ENCODE assay signal across 1 cellular context in the genomic region with DNA sequence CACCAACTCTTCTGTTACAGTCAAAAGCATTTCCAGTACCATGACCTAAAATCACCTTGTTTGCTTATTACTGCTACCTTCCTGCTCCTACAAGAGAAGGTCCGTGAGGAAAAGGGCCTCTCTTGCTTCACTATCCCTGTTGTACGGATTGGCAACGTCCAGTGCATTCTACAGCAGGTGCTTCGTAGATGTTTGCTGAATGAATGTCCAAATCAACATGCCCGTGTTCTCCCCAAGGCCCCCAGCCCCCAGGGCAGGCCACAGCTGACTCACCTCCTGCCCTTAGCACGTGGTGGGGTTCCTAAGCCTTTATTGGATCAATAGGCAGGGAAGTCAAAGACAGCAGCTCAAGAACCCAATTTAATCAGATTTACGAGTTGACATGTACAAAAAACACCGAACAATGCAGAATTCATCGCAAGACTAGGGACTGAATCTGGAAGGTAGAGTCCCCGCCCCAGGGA.
TF ChIP-seq lines count a peak whose summit lies in the region.

No MANE protein-coding gene starts in this region.

TF ChIP-seq in HepG2, 621 proteins besides CTCF, POLR2A, EP300 and RAD21 (continues in another document):
- TF ChIP-seq BHLHE40 (IDR thresholded peaks at IDR 0.05; ENCODE audit: low read length) (peak; percentile 41; the same call in 1 of the 2 replicates), RARA (CRISPR knock-in tag; IDR thresholded peaks at IDR 0.05) (no peak), SOX5 (CRISPR knock-in tag; IDR thresholded peaks at IDR 0.05; ENCODE audit: borderline replicate concordance) (0 out of 2 replicates have a peak, but pooled peaks have one; percentile 20), SMARCE1 (IDR thresholded peaks at IDR 0.05; ENCODE audit: borderline replicate concordance) (no peak), PHF21A (CRISPR knock-in tag; IDR thresholded peaks at IDR 0.05) (0 out of 2 replicates have a peak, but pooled peaks have one; percentile 23), DPF2 (CRISPR knock-in tag; IDR thresholded peaks at IDR 0.05; ENCODE audit: borderline replicate concordance, low read depth) (0 out of 2 replicates have a peak, but pooled peaks have one; percentile 15), SIX1 (CRISPR knock-in tag; IDR thresholded peaks at IDR 0.05; ENCODE audit: borderline replicate concordance) (no peak), BRD4 (CRISPR knock-in tag; IDR thresholded peaks at IDR 0.05) (no peak), NPAS2 (CRISPR knock-in tag; IDR thresholded peaks at IDR 0.05; ENCODE audit: borderline replicate concordance) (no peak), CEBPB (IDR thresholded peaks at IDR 0.05; ENCODE audit: borderline replicate concordance, low read depth, low read length) (0 out of 2 replicates have a peak, but pooled peaks have one; percentile 30), CEBPG (CRISPR knock-in tag; IDR thresholded peaks at IDR 0.05) (peak; percentile 30; the same call in 1 of the 2 replicates), ZNF331 (CRISPR knock-in tag; IDR thresholded peaks at IDR 0.05) (no peak), LCORL (IDR thresholded peaks at IDR 0.05) (no peak), LCORL (CRISPR knock-in tag; IDR thresholded peaks at IDR 0.05) (peak; percentile 60), ZNF333 (CRISPR knock-in tag; IDR thresholded peaks at IDR 0.05; ENCODE audit: borderline replicate concordance) (no peak), ZNF12 (CRISPR knock-in tag; IDR thresholded peaks at IDR 0.05) (peak; percentile 64; the same call in 1 of the 2 replicates), ZNF3 (CRISPR knock-in tag; IDR thresholded peaks at IDR 0.05) (peak; percentile 94), ERF (CRISPR knock-in tag; IDR thresholded peaks at IDR 0.05) (no peak), FOXP1 (IDR thresholded peaks at IDR 0.05) (no peak), FOXP1 (CRISPR knock-in tag; IDR thresholded peaks at IDR 0.05) (peak; percentile 10; the same call in 1 of the 2 replicates), ZMAT3 (CRISPR knock-in tag; conservative IDR thresholded peaks at IDR 0.05) (no peak), ZNF335 (CRISPR knock-in tag; IDR thresholded peaks at IDR 0.05) (0 out of 2 replicates have a peak, but pooled peaks have one; percentile 18), THAP11 (CRISPR knock-in tag; IDR thresholded peaks at IDR 0.05) (0 out of 2 replicates have a peak, but pooled peaks have one; percentile 10), HOXD1 (CRISPR knock-in tag; IDR thresholded peaks at IDR 0.05) (no peak), FOXA1 (IDR thresholded peaks at IDR 0.05) (no peak), FOXA1 (CRISPR knock-in tag; IDR thresholded peaks at IDR 0.05) (0 out of 2 replicates have a peak, but pooled peaks have one; percentile 17), FOSL2 (CRISPR knock-in tag; IDR thresholded peaks at IDR 0.05) (peak; percentile 90), SAP130 (CRISPR knock-in tag; IDR thresholded peaks at IDR 0.05; ENCODE audit: low read depth) (peak; percentile 35; the same call in 1 of the 2 replicates), GATAD2A (CRISPR knock-in tag; IDR thresholded peaks at IDR 0.05) (0 out of 2 replicates have a peak, but pooled peaks have one; percentile 11), KLF16 (CRISPR knock-in tag; IDR thresholded peaks at IDR 0.05) (peak in 1 of 2 experiments; percentile 60; a peak in 1 of 4 replicates)
- TF ChIP-seq, protein P1, sequence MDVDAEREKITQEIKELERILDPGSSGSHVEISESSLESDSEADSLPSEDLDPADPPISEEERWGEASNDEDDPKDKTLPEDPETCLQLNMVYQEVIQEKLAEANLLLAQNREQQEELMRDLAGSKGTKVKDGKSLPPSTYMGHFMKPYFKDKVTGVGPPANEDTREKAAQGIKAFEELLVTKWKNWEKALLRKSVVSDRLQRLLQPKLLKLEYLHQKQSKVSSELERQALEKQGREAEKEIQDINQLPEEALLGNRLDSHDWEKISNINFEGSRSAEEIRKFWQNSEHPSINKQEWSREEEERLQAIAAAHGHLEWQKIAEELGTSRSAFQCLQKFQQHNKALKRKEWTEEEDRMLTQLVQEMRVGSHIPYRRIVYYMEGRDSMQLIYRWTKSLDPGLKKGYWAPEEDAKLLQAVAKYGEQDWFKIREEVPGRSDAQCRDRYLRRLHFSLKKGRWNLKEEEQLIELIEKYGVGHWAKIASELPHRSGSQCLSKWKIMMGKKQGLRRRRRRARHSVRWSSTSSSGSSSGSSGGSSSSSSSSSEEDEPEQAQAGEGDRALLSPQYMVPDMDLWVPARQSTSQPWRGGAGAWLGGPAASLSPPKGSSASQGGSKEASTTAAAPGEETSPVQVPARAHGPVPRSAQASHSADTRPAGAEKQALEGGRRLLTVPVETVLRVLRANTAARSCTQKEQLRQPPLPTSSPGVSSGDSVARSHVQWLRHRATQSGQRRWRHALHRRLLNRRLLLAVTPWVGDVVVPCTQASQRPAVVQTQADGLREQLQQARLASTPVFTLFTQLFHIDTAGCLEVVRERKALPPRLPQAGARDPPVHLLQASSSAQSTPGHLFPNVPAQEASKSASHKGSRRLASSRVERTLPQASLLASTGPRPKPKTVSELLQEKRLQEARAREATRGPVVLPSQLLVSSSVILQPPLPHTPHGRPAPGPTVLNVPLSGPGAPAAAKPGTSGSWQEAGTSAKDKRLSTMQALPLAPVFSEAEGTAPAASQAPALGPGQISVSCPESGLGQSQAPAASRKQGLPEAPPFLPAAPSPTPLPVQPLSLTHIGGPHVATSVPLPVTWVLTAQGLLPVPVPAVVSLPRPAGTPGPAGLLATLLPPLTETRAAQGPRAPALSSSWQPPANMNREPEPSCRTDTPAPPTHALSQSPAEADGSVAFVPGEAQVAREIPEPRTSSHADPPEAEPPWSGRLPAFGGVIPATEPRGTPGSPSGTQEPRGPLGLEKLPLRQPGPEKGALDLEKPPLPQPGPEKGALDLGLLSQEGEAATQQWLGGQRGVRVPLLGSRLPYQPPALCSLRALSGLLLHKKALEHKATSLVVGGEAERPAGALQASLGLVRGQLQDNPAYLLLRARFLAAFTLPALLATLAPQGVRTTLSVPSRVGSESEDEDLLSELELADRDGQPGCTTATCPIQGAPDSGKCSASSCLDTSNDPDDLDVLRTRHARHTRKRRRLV (CRISPR knock-in tag; IDR thresholded peaks at IDR 0.05): no peak
- TF ChIP-seq, protein P2, sequence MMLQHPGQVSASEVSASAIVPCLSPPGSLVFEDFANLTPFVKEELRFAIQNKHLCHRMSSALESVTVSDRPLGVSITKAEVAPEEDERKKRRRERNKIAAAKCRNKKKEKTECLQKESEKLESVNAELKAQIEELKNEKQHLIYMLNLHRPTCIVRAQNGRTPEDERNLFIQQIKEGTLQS (CRISPR knock-in tag; IDR thresholded peaks at IDR 0.05): 0 out of 2 replicates have a peak, but pooled peaks have one; percentile 11
- TF ChIP-seq, protein P3, sequence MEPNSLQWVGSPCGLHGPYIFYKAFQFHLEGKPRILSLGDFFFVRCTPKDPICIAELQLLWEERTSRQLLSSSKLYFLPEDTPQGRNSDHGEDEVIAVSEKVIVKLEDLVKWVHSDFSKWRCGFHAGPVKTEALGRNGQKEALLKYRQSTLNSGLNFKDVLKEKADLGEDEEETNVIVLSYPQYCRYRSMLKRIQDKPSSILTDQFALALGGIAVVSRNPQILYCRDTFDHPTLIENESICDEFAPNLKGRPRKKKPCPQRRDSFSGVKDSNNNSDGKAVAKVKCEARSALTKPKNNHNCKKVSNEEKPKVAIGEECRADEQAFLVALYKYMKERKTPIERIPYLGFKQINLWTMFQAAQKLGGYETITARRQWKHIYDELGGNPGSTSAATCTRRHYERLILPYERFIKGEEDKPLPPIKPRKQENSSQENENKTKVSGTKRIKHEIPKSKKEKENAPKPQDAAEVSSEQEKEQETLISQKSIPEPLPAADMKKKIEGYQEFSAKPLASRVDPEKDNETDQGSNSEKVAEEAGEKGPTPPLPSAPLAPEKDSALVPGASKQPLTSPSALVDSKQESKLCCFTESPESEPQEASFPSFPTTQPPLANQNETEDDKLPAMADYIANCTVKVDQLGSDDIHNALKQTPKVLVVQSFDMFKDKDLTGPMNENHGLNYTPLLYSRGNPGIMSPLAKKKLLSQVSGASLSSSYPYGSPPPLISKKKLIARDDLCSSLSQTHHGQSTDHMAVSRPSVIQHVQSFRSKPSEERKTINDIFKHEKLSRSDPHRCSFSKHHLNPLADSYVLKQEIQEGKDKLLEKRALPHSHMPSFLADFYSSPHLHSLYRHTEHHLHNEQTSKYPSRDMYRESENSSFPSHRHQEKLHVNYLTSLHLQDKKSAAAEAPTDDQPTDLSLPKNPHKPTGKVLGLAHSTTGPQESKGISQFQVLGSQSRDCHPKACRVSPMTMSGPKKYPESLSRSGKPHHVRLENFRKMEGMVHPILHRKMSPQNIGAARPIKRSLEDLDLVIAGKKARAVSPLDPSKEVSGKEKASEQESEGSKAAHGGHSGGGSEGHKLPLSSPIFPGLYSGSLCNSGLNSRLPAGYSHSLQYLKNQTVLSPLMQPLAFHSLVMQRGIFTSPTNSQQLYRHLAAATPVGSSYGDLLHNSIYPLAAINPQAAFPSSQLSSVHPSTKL (CRISPR knock-in tag; IDR thresholded peaks at IDR 0.05): 0 out of 2 replicates have a peak, but pooled peaks have one; percentile 19
- TF ChIP-seq, protein P4, sequence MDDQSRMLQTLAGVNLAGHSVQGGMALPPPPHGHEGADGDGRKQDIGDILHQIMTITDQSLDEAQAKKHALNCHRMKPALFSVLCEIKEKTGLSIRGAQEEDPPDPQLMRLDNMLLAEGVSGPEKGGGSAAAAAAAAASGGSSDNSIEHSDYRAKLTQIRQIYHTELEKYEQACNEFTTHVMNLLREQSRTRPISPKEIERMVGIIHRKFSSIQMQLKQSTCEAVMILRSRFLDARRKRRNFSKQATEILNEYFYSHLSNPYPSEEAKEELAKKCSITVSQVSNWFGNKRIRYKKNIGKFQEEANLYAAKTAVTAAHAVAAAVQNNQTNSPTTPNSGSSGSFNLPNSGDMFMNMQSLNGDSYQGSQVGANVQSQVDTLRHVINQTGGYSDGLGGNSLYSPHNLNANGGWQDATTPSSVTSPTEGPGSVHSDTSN (CRISPR knock-in tag; IDR thresholded peaks at IDR 0.05; ENCODE audit: borderline replicate concordance): no peak
- TF ChIP-seq, protein P5, sequence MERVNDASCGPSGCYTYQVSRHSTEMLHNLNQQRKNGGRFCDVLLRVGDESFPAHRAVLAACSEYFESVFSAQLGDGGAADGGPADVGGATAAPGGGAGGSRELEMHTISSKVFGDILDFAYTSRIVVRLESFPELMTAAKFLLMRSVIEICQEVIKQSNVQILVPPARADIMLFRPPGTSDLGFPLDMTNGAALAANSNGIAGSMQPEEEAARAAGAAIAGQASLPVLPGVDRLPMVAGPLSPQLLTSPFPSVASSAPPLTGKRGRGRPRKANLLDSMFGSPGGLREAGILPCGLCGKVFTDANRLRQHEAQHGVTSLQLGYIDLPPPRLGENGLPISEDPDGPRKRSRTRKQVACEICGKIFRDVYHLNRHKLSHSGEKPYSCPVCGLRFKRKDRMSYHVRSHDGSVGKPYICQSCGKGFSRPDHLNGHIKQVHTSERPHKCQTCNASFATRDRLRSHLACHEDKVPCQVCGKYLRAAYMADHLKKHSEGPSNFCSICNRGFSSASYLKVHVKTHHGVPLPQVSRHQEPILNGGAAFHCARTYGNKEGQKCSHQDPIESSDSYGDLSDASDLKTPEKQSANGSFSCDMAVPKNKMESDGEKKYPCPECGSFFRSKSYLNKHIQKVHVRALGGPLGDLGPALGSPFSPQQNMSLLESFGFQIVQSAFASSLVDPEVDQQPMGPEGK (CRISPR knock-in tag; IDR thresholded peaks at IDR 0.05): peak; percentile 89
- TF ChIP-seq, protein P6, sequence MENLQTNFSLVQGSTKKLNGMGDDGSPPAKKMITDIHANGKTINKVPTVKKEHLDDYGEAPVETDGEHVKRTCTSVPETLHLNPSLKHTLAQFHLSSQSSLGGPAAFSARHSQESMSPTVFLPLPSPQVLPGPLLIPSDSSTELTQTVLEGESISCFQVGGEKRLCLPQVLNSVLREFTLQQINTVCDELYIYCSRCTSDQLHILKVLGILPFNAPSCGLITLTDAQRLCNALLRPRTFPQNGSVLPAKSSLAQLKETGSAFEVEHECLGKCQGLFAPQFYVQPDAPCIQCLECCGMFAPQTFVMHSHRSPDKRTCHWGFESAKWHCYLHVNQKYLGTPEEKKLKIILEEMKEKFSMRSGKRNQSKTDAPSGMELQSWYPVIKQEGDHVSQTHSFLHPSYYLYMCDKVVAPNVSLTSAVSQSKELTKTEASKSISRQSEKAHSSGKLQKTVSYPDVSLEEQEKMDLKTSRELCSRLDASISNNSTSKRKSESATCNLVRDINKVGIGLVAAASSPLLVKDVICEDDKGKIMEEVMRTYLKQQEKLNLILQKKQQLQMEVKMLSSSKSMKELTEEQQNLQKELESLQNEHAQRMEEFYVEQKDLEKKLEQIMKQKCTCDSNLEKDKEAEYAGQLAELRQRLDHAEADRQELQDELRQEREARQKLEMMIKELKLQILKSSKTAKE (CRISPR knock-in tag; IDR thresholded peaks at IDR 0.05; ENCODE audit: borderline replicate concordance): no peak
- TF ChIP-seq, protein P7, sequence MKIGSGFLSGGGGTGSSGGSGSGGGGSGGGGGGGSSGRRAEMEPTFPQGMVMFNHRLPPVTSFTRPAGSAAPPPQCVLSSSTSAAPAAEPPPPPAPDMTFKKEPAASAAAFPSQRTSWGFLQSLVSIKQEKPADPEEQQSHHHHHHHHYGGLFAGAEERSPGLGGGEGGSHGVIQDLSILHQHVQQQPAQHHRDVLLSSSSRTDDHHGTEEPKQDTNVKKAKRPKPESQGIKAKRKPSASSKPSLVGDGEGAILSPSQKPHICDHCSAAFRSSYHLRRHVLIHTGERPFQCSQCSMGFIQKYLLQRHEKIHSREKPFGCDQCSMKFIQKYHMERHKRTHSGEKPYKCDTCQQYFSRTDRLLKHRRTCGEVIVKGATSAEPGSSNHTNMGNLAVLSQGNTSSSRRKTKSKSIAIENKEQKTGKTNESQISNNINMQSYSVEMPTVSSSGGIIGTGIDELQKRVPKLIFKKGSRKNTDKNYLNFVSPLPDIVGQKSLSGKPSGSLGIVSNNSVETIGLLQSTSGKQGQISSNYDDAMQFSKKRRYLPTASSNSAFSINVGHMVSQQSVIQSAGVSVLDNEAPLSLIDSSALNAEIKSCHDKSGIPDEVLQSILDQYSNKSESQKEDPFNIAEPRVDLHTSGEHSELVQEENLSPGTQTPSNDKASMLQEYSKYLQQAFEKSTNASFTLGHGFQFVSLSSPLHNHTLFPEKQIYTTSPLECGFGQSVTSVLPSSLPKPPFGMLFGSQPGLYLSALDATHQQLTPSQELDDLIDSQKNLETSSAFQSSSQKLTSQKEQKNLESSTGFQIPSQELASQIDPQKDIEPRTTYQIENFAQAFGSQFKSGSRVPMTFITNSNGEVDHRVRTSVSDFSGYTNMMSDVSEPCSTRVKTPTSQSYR (CRISPR knock-in tag; IDR thresholded peaks at IDR 0.05; ENCODE audit: borderline replicate concordance): 0 out of 2 replicates have a peak, but pooled peaks have one; percentile 29
- TF ChIP-seq, protein P8, sequence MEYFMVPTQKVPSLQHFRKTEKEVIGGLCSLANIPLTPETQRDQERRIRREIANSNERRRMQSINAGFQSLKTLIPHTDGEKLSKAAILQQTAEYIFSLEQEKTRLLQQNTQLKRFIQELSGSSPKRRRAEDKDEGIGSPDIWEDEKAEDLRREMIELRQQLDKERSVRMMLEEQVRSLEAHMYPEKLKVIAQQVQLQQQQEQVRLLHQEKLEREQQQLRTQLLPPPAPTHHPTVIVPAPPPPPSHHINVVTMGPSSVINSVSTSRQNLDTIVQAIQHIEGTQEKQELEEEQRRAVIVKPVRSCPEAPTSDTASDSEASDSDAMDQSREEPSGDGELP (IDR thresholded peaks at IDR 0.05; ENCODE audit: borderline replicate concordance, low read depth): peak; percentile 79
